ENCODE assay signal across 27 cellular contexts in genomic region chr9:80875947-80876346, GRCh38.
"Had no signal": no experiment of that assay in that cellular context is flagged by ENCODE, and none has a peak within 500 bp of the region (broad histone marks: within the 10 kb centered on the region; RNA-seq: fewer than 3 reads in every experiment).

No MANE protein-coding gene starts in this region.

- H3K27me3 ChIP-seq: SJCRH30 had no signal

- H3K4me3 ChIP-seq: SJCRH30, SK-N-MC had no signal

- H3K36me3 ChIP-seq: SJCRH30 had no signal

- H3K27ac ChIP-seq: SJCRH30, SK-N-MC had no signal

- ATAC-seq: activated CD8-positive, alpha-beta T cell treated with anti-CD3 and anti-CD28 coated beads for 36 hours; activated T-cell treated with anti-CD3 and anti-CD28 coated beads, Interleukin-2, amount 50 U/mL, for 72 hours; activated T-helper 17 cell treated with anti-CD3 and anti-CD28 coated beads, Interleukin-2, amount 50 U/mL, for 72 hours; Panc1 had no signal

- DNase-seq: activated CD4-positive, alpha-beta T cell treated with anti-CD3 and anti-CD28 coated beads, Interleukin-2, amount 10 ng/mL, durations not matched to agents 24 days and 14 days; activated CD4-positive, alpha-beta T cell treated with anti-CD3 and anti-CD28 coated beads, Interleukin-2, amount 50 U/mL, for 4 hours; activated CD8-positive, alpha-beta T cell treated with anti-CD3 and anti-CD28 coated beads for 36 hours; activated effector memory CD4-positive, alpha-beta T cell treated with anti-CD3 and anti-CD28 coated beads, Interleukin-2, amount 50 U/mL, for 16 hours; activated naive CD4-positive, alpha-beta T cell; activated naive CD4-positive, alpha-beta T cell treated with anti-CD3 and anti-CD28 coated beads, Interleukin-2, amount 50 U/mL, for 16 hours; activated naive CD8-positive, alpha-beta T cell treated with anti-CD3 and anti-CD28 coated beads for 36 hours; activated T-cell treated with anti-CD3 and anti-CD28 coated beads, Interleukin-2, amount 50 U/mL, for 1 hour; activated T-cell treated with anti-CD3 and anti-CD28 coated beads, Interleukin-2, amount 50 U/mL, for 72 hours; amniotic stem cell; aorta; Karpas-422; NCI-H1105; NCI-H1436; NCI-H1694; NCI-H1930; NCI-H2081 treated with DMSO at 0.1 percent for 48 hours; NCI-H2171; NCI-H2227 treated with DMSO at 0.1 percent for 48 hours; NCI-H446; NCI-H524 treated with DMSO at 0.1 percent for 48 hours; SHP77; SJCRH30; T1000 had no signal
